ENCODE assay signal across 14 cellular contexts in the genomic region with DNA sequence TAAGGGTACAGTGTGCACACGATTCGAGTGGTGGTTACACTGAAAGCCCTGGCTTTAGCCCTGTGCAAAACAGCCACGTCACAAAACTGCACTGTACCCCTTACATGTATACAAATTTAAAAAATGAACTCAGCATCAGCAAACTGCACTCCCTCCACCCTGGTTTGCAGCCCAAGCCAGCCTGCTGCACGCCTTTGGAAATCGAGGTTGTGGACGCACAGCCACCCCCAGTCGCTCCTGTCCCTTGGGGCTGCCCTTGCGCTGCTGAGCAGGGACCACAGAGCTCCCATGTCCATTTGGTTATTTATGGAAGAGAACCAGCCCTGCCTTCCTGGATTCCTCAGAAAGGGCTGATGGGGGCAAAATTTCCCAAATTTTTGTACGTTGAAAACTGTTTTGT.
"Had no signal": no experiment of that assay in that cellular context is flagged by ENCODE, and none has a peak within 500 bp of the region (broad histone marks: within the 10 kb centered on the region; RNA-seq: fewer than 3 reads in every experiment).

No MANE protein-coding gene starts in this region.

- DNase-seq: activated CD4-positive, alpha-beta T cell treated with anti-CD3 and anti-CD28 coated beads, Interleukin-2, amount 50 U/mL, for 1 hour; activated CD4-positive, CD25-positive, alpha-beta regulatory T cell; activated CD8-positive, alpha-beta memory T cell treated with anti-CD3 and anti-CD28 coated beads for 24 hours; activated naive CD4-positive, alpha-beta T cell; hypothalamus; mesendoderm; stimulated activated CD4-positive, alpha-beta T cell treated with anti-CD3 and anti-CD28 coated beads, Interleukin-2, amount 100 ng/mL, for 48 hours; stimulated activated naive CD4-positive, alpha-beta T cell treated with Interleukin-2 at 50 U/mL for 16 hours had no signal

- H3K27me3 ChIP-seq: suprapubic skin had no signal

- H3K27ac ChIP-seq: psoas muscle, suprapubic skin had no signal

- H3K9me3 Mint-ChIP-seq: natural killer cell treated with Interleukin-12 subunit alpha and Interleukin-12 subunit beta and Interleukin-15 and Interleukin-18, amount 100 ng/mL, for 72 hours; T-helper 2 cell treated with Interferon-gamma antibody and Interleukin-4, amounts not matched to agents 5 μg/mL and 100 μg/mL, for 36 hours; type B pancreatic cell had no signal

- H3K27ac Mint-ChIP-seq: T-helper 2 cell treated with Interferon-gamma antibody and Interleukin-4, amounts not matched to agents 5 μg/mL and 100 μg/mL, for 36 hours; type B pancreatic cell had no signal

- H3K4me3 ChIP-seq: psoas muscle, suprapubic skin had no signal

- H3K4me3 Mint-ChIP-seq: natural killer cell treated with Interleukin-12 subunit alpha and Interleukin-12 subunit beta and Interleukin-15 and Interleukin-18, amount 100 ng/mL, for 72 hours; T-helper 2 cell treated with Interferon-gamma antibody and Interleukin-4, amounts not matched to agents 5 μg/mL and 100 μg/mL, for 36 hours; type B pancreatic cell had no signal

- H3K36me3 Mint-ChIP-seq: natural killer cell treated with Interleukin-12 subunit alpha and Interleukin-12 subunit beta and Interleukin-15 and Interleukin-18, amount 100 ng/mL, for 72 hours had no signal

- H3K36me3 ChIP-seq: suprapubic skin had no signal

- H3K27me3 Mint-ChIP-seq: type B pancreatic cell had no signal

- ATAC-seq: esophagus mucosa; natural killer cell treated with Interleukin-12 subunit alpha and Interleukin-12 subunit beta and Interleukin-15 and Interleukin-18, amount 100 ng/mL, for 72 hours; psoas muscle had no signal
